ENCODE assay signal across 11 cellular contexts in genomic region chr7:20299647-20300312, GRCh38.
DNase-seq lines count a peak whose midpoint lies in the region; ATAC-seq, FAIRE-seq and TF ChIP-seq lines count a peak whose summit lies in the region.
"Had no signal": no experiment of that assay in that cellular context is flagged by ENCODE, and none has a peak within 500 bp of the region (broad histone marks: within the 10 kb centered on the region; RNA-seq: fewer than 3 reads in every experiment).

No MANE protein-coding gene starts in this region.

- TF ChIP-seq CTCF in choroid plexus epithelial cell (conservative IDR thresholded peaks at IDR 0.05; ENCODE audit: low read depth, low read length), result no peak

- no peak overlapping the region for H3K4me3 ChIP-seq in choroid plexus epithelial cell (ENCODE audit: low read depth, low read length)
- H3K4me3 ChIP-seq: BLaER1 treated with 17β-estradiol and CSF1 and Interleukin-3, amounts not matched to agents 10 nM and 100 nM; psoas muscle had no signal

- FAIRE-seq in RCC 7860 (lab: Jason Lieb, UNC), result no peak
- FAIRE-seq: endometrium had no signal

- peak; percentile 35 for DNase-seq in AG08395 (ENCODE audit: low spot score)
- peak; percentile 74 for DNase-seq in choroid plexus epithelial cell (ENCODE audit: low read depth)
- DNase-seq in RCC 7860 (ENCODE audit: low spot score), result no peak
- no peak for DNase-seq in cerebellar cortex (ENCODE audit: low spot score)
- no peak for DNase-seq in stimulated activated CD4-positive, alpha-beta T cell treated with anti-CD3 and anti-CD28 coated beads, Interleukin-15, amount 100 ng/mL, for 24 hours
- DNase-seq in germinal center (ENCODE audit: low spot score), result no peak
- DNase-seq: psoas muscle had no signal

- ATAC-seq in GM19438 (IDR thresholded peaks at IDR 0.05; ENCODE audit: low read depth, unreplicated experiment) (peak; percentile 79), HG03139 (IDR thresholded peaks at IDR 0.05; ENCODE audit: unreplicated experiment) (peak; percentile 50)
- ATAC-seq: psoas muscle had no signal

Comparison
In these comparisons a context has a peak if more than half of its experiments do, and no peak if none do; other contexts are left out.
1. DNase-seq: peak in AG08395 (single experiment) and choroid plexus epithelial cell (single experiment); none in RCC 7860 (single experiment), cerebellar cortex (single experiment), stimulated activated CD4-positive, alpha-beta T cell treated with anti-CD3 and anti-CD28 coated beads, Interleukin-15, amount 100 ng/mL, for 24 hours (single experiment) and germinal center (single experiment).